Comparison of ENCODE assay signal across 1 cellular context in genomic region chr1:21702780-21703179, GRCh38.
TF ChIP-seq lines count a peak whose summit lies in the region.

No MANE protein-coding gene starts in this region.

TF ChIP-seq in GM12878, 131 proteins besides CTCF, POLR2A, EP300 and RAD21:
- TF ChIP-seq MXI1 (IDR thresholded peaks at IDR 0.05; ENCODE audit: low read depth, low read length) (no peak), GABPA (IDR thresholded peaks at IDR 0.05; ENCODE audit: low read depth) (no peak), POLR2AphosphoS5 (IDR thresholded peaks at IDR 0.05; ENCODE audit: low read length) (no peak), NR2C2 (IDR thresholded peaks at IDR 0.05; ENCODE audit: borderline replicate concordance, control insufficient read depth, insufficient read length, low read depth) (no peak), TAF1 (IDR thresholded peaks at IDR 0.05; ENCODE audit: borderline replicate concordance, low read depth, low read length) (no peak)
